ENCODE assay signal across 27 cellular contexts in genomic region chr4:151150821-151151580, GRCh38.
"Had no signal": no experiment of that assay in that cellular context is flagged by ENCODE, and none has a peak within 500 bp of the region (broad histone marks: within the 10 kb centered on the region; RNA-seq: fewer than 3 reads in every experiment).

No MANE protein-coding gene starts in this region.

- H3K27ac ChIP-seq: esophagus squamous epithelium, neural progenitor cell, parathyroid adenoma, stomach, thyroid gland, vagina had no signal

- H3K27me3 ChIP-seq: esophagus squamous epithelium, neural progenitor cell, stomach, thyroid gland, vagina had no signal

- H2AFZ ChIP-seq: neural progenitor cell, parathyroid adenoma had no signal

- H3K79me2 ChIP-seq: parathyroid adenoma had no signal

- H3K4me3 ChIP-seq: esophagus squamous epithelium, lung, mucosa of descending colon, neural progenitor cell, stomach, thyroid gland, vagina had no signal

- H3K27me3 Mint-ChIP-seq: naive B cell, progenitor cell of endocrine pancreas had no signal

- H3K9me3 ChIP-seq: esophagus squamous epithelium, mucosa of descending colon, stomach, thyroid gland, vagina had no signal

- DNase-seq: cortex of kidney; effector memory CD8-positive, alpha-beta T cell; erythroblast; esophagus squamous epithelium; foreskin melanocyte; hypothalamus; mesenchymal stem cell; mucosa of descending colon; naive B cell; stimulated activated CD4-positive, alpha-beta T cell treated with anti-CD3 and anti-CD28 coated beads, Interleukin-2, amount 100 ng/mL, for 24 hours; stimulated activated CD4-positive, alpha-beta T cell treated with anti-CD3 and anti-CD28 coated beads, Interleukin-4, amount 100 ng/mL, for 24 hours; stimulated activated naive CD4-positive, alpha-beta T cell treated with Interleukin-2 at 50 U/mL for 16 hours; stomach; thyroid gland; trophoblast cell had no signal

- H3K36me3 Mint-ChIP-seq: naive B cell; natural killer cell treated with Interleukin-12 subunit alpha and Interleukin-12 subunit beta and Interleukin-15 and Interleukin-18, amount 100 ng/mL, for 72 hours; stimulated activated effector memory CD8-positive, alpha-beta T cell treated with anti-CD3 and anti-CD28 coated beads, Interleukin-12 subunit alpha, Interleukin-12 subunit beta, amount 100 ng/mL, for 72 hours had no signal

- H3K4me3 Mint-ChIP-seq: effector memory CD8-positive, alpha-beta T cell; mesothelial cell of epicardium; naive B cell; natural killer cell treated with Interleukin-12 subunit alpha and Interleukin-12 subunit beta and Interleukin-15 and Interleukin-18, amount 100 ng/mL, for 72 hours; neural progenitor cell; stimulated activated effector memory CD8-positive, alpha-beta T cell treated with anti-CD3 and anti-CD28 coated beads, Interleukin-12 subunit alpha, Interleukin-12 subunit beta, amount 100 ng/mL, for 72 hours had no signal

- H3K9ac ChIP-seq: neural progenitor cell, parathyroid adenoma had no signal

- H3K27ac Mint-ChIP-seq: effector memory CD8-positive, alpha-beta T cell; naive B cell; natural killer cell treated with Interleukin-12 subunit alpha and Interleukin-12 subunit beta and Interleukin-15 and Interleukin-18, amount 100 ng/mL, for 72 hours; neural progenitor cell; progenitor cell of endocrine pancreas; stimulated activated effector memory CD8-positive, alpha-beta T cell treated with anti-CD3 and anti-CD28 coated beads, Interleukin-12 subunit alpha, Interleukin-12 subunit beta, amount 100 ng/mL, for 72 hours had no signal

- ATAC-seq: effector memory CD8-positive, alpha-beta T cell; left lobe of liver; mucosa of descending colon; natural killer cell treated with Interleukin-12 subunit alpha and Interleukin-12 subunit beta and Interleukin-15 and Interleukin-18, amount 100 ng/mL, for 72 hours; sciatic nerve had no signal

- FAIRE-seq: endometrium, keratinocyte had no signal

- H3K4me1 ChIP-seq: neural progenitor cell, parathyroid adenoma, thyroid gland, vagina had no signal

- H3K4me1 Mint-ChIP-seq: mesothelial cell of epicardium; neural progenitor cell; stimulated activated effector memory CD8-positive, alpha-beta T cell treated with anti-CD3 and anti-CD28 coated beads, Interleukin-12 subunit alpha, Interleukin-12 subunit beta, amount 100 ng/mL, for 72 hours had no signal

- H3K4me2 ChIP-seq: neural progenitor cell had no signal

- H3K9me3 Mint-ChIP-seq: effector memory CD8-positive, alpha-beta T cell; mesothelial cell of epicardium; naive B cell; natural killer cell treated with Interleukin-12 subunit alpha and Interleukin-12 subunit beta and Interleukin-15 and Interleukin-18, amount 100 ng/mL, for 72 hours; neural progenitor cell; stimulated activated effector memory CD8-positive, alpha-beta T cell treated with anti-CD3 and anti-CD28 coated beads, Interleukin-12 subunit alpha, Interleukin-12 subunit beta, amount 100 ng/mL, for 72 hours had no signal
